Comparison of ENCODE assay signal across 19 cellular contexts in genomic region chr5:63128018-63128417, GRCh38.
DNase-seq lines count a peak whose midpoint lies in the region; ATAC-seq and TF ChIP-seq lines count a peak whose summit lies in the region.
"Had no signal": no experiment of that assay in that cellular context is flagged by ENCODE, and none has a peak within 500 bp of the region (broad histone marks: within the 10 kb centered on the region; RNA-seq: fewer than 3 reads in every experiment).

No MANE protein-coding gene starts in this region.

- no peaks in the 10 kb centered on the region for H3K27me3 ChIP-seq in SJSA1 (replicated peaks)
- no peaks in the 10 kb centered on the region for H3K27me3 ChIP-seq in esophagus muscularis mucosa
- H3K27me3 ChIP-seq: dorsolateral prefrontal cortex, esophagus squamous epithelium had no signal

- TF ChIP-seq CTCF in esophagus muscularis mucosa (IDR thresholded peaks at IDR 0.05) (no peak), GM13976 (IDR thresholded peaks at IDR 0.05; ENCODE audit: borderline replicate concordance, control extremely low read depth, extremely low read depth, insufficient read depth, missing control alignments) (no peak)

- in situ Hi-C loops in Caki2 (cut with HindIII; ENCODE audit: low pct_unique_long_range_greater_than_20kb, low sequenced_read_pairs): no loop called here
- in situ Hi-C loops in GM13976 (cut with MboI; ENCODE audit: low sequenced_read_pairs, unreplicated experiment): loop anchor here (25.0 kb wide), 1 partner anchor 834 kb away; the partner anchor contains the start of gene HTR1A

- H3K36me3 ChIP-seq in SJSA1 (no peaks in the 10 kb centered on the region), esophagus muscularis mucosa (no peaks in the 10 kb centered on the region)
- H3K36me3 ChIP-seq: esophagus squamous epithelium, prostate gland had no signal

- WGBS in esophagus muscularis mucosa: 51% methylated on average over 2 of the region's 2 CpGs

- ATAC-seq in GM21423 (IDR thresholded peaks at IDR 0.05; ENCODE audit: unreplicated experiment) (peak; percentile 50), HG03457 (IDR thresholded peaks at IDR 0.05; ENCODE audit: unreplicated experiment) (peak; percentile 64)
- ATAC-seq: activated CD8-positive, alpha-beta T cell treated with anti-CD3 and anti-CD28 coated beads, Interleukin-2, amount 10 ng/mL, durations not matched to agents 7 days and 5 days; HCT116; natural killer cell; WTC11 had no signal

- H3K9me3 ChIP-seq in SJSA1 (replicated peaks) (no peaks in the 10 kb centered on the region), esophagus muscularis mucosa (no peaks in the 10 kb centered on the region)
- H3K9me3 ChIP-seq: esophagus squamous epithelium, prostate gland had no signal

- DNase-seq in Caki2 (ENCODE audit: low read depth) (peak; percentile 37), SJSA1 (ENCODE audit: low read depth in 1 of 2, low spot score in 2 of 2) (no peak), esophagus muscularis mucosa (ENCODE audit: extremely low spot score) (no peak), NCI-H1930 (lab: John Stamatoyannopoulos, UW) (no peak), GM13976 (ENCODE audit: low spot score) (no peak), RKO (ENCODE audit: low spot score) (no peak)
- DNase-seq: activated CD8-positive, alpha-beta T cell treated with anti-CD3 and anti-CD28 coated beads, Interleukin-2, amount 10 ng/mL, durations not matched to agents 7 days and 5 days; Caco-2; dorsolateral prefrontal cortex; esophagus squamous epithelium; mesendoderm; natural killer cell; NK-92 treated with Interleukin-12 subunit alpha and Interleukin-12 subunit beta, amount 100 ng/mL, for 24 hours had no signal

- no peak overlapping the region for H3K4me3 ChIP-seq in SJSA1
- no peak overlapping the region for H3K4me3 ChIP-seq in esophagus muscularis mucosa
- H3K4me3 ChIP-seq: dorsolateral prefrontal cortex, esophagus squamous epithelium, prostate gland, smooth muscle cell had no signal

- H3K27ac ChIP-seq in SJSA1 (peak overlapping the region; percentile 61; the same call in 1 of the 2 replicates), esophagus muscularis mucosa (replicated peaks in 1 of 4) (no peak overlapping the region)
- H3K27ac ChIP-seq: dorsolateral prefrontal cortex, esophagus squamous epithelium, prostate gland had no signal

- intact Hi-C loops in esophagus muscularis mucosa (cut with DNase I): no loop called here

- H3K4me1 ChIP-seq in SJSA1 (replicated peaks) (peaks cover 16% of the 10 kb centered on the region), esophagus muscularis mucosa (no peaks in the 10 kb centered on the region)
- H3K4me1 ChIP-seq: Caco-2, esophagus squamous epithelium, prostate gland had no signal

- TF ChIP-seq POLR2A in esophagus muscularis mucosa (IDR thresholded peaks at IDR 0.05; ENCODE audit: low read depth): no peak

- TF ChIP-seq EP300 in esophagus muscularis mucosa (IDR thresholded peaks at IDR 0.05): no peak
